In the genomic region with DNA sequence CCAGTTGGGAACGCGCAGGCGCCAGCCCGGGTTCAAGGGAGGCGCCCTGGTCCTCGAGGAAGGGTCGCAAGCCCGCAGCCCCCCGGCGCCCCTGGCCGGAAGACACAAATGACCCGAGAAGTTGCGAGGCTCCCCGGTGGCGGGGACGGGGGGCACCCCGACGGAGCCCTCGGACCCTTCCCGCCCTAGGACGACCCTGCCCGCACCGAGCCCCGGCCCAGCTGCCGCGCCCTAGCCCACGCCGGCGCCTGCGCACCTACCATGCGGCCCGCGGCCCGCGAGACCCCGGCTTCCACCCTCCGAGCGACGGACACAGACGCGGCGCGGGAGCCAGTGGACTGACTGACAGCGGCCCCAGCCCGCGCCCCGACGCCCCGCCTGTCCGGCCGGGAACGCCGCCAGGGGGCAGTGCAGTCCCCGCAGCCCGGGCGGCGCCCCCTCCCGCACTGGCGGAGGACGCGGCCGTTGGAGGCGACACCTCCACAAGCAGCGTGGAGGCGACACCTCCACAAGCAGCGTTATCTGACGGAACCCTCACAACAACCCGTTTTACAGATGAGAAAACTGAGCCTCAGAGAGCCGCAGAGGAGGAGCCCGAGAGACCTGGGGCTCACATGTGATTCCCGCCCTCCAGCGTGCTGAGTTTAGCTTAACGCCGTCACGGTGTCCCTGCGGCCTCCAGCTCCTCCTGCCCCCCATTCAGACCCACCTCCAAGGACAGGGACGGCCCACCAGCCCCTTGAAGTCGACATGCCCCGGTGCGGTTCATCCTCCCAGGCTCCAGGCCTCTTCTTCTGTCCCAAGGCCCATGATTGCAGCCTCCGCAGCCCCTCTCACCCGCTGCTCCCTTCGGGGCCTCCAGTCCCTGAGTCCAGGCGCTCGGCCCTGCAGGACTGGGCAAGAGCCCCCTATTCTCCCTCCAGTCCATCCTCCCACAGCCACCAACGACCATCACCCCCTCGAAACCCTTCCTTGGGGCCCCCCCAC, we compare ENCODE assay signal across 1 cellular context.
TF ChIP-seq lines count a peak whose summit lies in the region.

Gene NMUR1, minus strand, starts transcription at position 347 of the 987 bp plus-strand sequence. Its CDS starts 84 bp downstream, at position 263.

TF ChIP-seq in HepG2, 621 proteins besides CTCF, POLR2A, EP300 and RAD21 (continued from another document and continues in another):
- TF ChIP-seq HBP1 (CRISPR knock-in tag; IDR thresholded peaks at IDR 0.05; ENCODE audit: low read depth) (no peak), SP4 (CRISPR knock-in tag; IDR thresholded peaks at IDR 0.05) (no peak), ZNF614 (CRISPR knock-in tag; IDR thresholded peaks at IDR 0.05; ENCODE audit: borderline replicate concordance) (no peak), RELA (CRISPR knock-in tag; IDR thresholded peaks at IDR 0.05) (0 out of 2 replicates have a peak, but pooled peaks have one; percentile 53), ZNF776 (CRISPR knock-in tag; IDR thresholded peaks at IDR 0.05) (no peak), NFIC (IDR thresholded peaks at IDR 0.05; ENCODE audit: low read length) (no peak), ZNF687 (CRISPR knock-in tag; IDR thresholded peaks at IDR 0.05) (peak; percentile 55), SALL2 (CRISPR knock-in tag; IDR thresholded peaks at IDR 0.05) (peak; percentile 34; the same call in 1 of the 2 replicates), EHMT2 (IDR thresholded peaks at IDR 0.05; ENCODE audit: borderline replicate concordance, low read depth, low read length) (no peak), RNF2 (conservative IDR thresholded peaks at IDR 0.05; ENCODE audit: low read depth) (no peak), ZNF280B (CRISPR knock-in tag; IDR thresholded peaks at IDR 0.05; ENCODE audit: borderline replicate concordance) (no peak), HMGXB4 (CRISPR knock-in tag; IDR thresholded peaks at IDR 0.05; ENCODE audit: borderline replicate concordance in 1 of 2, low read depth in 1 of 2) (peak in 1 of 2 experiments; percentile 32; a peak in 1 of 4 replicates), ZSCAN25 (CRISPR knock-in tag; IDR thresholded peaks at IDR 0.05) (no peak), ZNF24 (IDR thresholded peaks at IDR 0.05) (no peak), POLR2G (IDR thresholded peaks at IDR 0.05; ENCODE audit: low read depth, low read length) (no peak), ZNF672 (CRISPR knock-in tag; IDR thresholded peaks at IDR 0.05) (no peak), ZNF264 (CRISPR knock-in tag; IDR thresholded peaks at IDR 0.05) (no peak), ZNF792 (CRISPR knock-in tag; IDR thresholded peaks at IDR 0.05) (no peak), CENPBD1 (CRISPR knock-in tag; IDR thresholded peaks at IDR 0.05; ENCODE audit: borderline replicate concordance, low read depth) (no peak), CBX2 (IDR thresholded peaks at IDR 0.05; ENCODE audit: low read depth, low read length) (no peak), CBX2 (CRISPR knock-in tag; IDR thresholded peaks at IDR 0.05; ENCODE audit: low read depth) (no peak)
- TF ChIP-seq, protein P1, sequence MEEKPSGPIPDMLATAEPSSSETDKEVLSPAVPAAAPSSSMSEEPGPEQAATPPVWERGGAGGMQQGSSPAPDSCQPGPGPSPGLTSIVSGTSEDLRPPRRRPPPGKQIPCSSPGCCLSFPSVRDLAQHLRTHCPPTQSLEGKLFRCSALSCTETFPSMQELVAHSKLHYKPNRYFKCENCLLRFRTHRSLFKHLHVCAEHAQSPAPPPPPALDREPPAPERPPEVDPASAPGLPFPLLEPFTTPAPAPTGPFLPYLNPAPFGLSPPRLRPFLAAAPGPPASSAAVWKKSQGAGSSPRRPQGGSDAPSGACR (CRISPR knock-in tag; IDR thresholded peaks at IDR 0.05) = no peak
- TF ChIP-seq, protein P2, sequence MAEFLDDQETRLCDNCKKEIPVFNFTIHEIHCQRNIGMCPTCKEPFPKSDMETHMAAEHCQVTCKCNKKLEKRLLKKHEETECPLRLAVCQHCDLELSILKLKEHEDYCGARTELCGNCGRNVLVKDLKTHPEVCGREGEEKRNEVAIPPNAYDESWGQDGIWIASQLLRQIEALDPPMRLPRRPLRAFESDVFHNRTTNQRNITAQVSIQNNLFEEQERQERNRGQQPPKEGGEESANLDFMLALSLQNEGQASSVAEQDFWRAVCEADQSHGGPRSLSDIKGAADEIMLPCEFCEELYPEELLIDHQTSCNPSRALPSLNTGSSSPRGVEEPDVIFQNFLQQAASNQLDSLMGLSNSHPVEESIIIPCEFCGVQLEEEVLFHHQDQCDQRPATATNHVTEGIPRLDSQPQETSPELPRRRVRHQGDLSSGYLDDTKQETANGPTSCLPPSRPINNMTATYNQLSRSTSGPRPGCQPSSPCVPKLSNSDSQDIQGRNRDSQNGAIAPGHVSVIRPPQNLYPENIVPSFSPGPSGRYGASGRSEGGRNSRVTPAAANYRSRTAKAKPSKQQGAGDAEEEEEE (CRISPR knock-in tag; IDR thresholded peaks at IDR 0.05; ENCODE audit: borderline replicate concordance) = no peak
- TF ChIP-seq, protein P3, sequence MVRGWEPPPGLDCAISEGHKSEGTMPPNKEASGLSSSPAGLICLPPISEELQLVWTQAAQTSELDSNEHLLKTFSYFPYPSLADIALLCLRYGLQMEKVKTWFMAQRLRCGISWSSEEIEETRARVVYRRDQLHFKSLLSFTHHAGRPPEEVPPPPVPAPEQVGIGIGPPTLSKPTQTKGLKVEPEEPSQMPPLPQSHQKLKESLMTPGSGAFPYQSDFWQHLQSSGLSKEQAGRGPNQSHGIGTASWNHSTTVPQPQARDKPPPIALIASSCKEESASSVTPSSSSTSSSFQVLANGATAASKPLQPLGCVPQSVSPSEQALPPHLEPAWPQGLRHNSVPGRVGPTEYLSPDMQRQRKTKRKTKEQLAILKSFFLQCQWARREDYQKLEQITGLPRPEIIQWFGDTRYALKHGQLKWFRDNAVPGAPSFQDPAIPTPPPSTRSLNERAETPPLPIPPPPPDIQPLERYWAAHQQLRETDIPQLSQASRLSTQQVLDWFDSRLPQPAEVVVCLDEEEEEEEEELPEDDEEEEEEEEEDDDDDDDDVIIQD (CRISPR knock-in tag; IDR thresholded peaks at IDR 0.05; ENCODE audit: low read depth) = no peak
- TF ChIP-seq, protein P4, sequence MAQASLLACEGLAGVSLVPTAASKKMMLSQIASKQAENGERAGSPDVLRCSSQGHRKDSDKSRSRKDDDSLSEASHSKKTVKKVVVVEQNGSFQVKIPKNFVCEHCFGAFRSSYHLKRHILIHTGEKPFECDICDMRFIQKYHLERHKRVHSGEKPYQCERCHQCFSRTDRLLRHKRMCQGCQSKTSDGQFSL (CRISPR knock-in tag; IDR thresholded peaks at IDR 0.05) = no peak
